In the genomic region with DNA sequence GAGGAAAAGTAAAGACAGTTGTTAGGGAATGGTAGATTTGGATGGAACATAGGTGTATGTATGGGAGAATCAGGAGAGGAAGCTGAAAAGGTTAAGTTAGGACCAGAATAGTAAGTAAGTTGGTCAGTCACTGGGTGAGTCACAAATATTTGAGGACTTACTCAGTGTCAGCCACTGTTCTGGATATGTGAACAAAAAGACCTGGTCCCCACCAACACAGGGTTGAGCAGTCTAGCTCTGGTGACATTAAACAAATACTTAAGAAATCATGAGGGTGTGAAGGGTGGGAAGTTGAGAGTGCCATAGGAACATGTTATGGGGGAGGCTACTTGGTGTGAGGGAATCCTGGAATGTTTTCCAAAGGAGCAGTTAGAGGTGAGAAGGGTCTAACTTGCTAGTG, we compare ENCODE assay signal across 11 cellular contexts.
DNase-seq lines count a peak whose midpoint lies in the region; ATAC-seq, FAIRE-seq and TF ChIP-seq lines count a peak whose summit lies in the region.
"Had no signal": no experiment of that assay in that cellular context is flagged by ENCODE, and none has a peak within 500 bp of the region (broad histone marks: within the 10 kb centered on the region; RNA-seq: fewer than 3 reads in every experiment).

No MANE protein-coding gene starts in this region.

- H3K36me3 ChIP-seq in BLaER1 = no peaks in the 10 kb centered on the region
- H3K36me3 ChIP-seq in mesodermal cell (ENCODE audit: control insufficient read depth, insufficient read depth, low read length) = no peaks in the 10 kb centered on the region
- H3K36me3 ChIP-seq: WERI-Rb-1 had no signal

- no peak for FAIRE-seq in HTR-8/SVneo (lab: Jason Lieb, UNC)

- peak overlapping the region; percentile 45 for H3K27ac ChIP-seq in BLaER1
- H3K27ac ChIP-seq in mesodermal cell (ENCODE audit: low read depth, low read length, severe bottlenecking) = peak overlapping the region; percentile 54
- H3K27ac ChIP-seq: WERI-Rb-1 had no signal

- no peak for TF ChIP-seq CTCF in astrocyte of the spinal cord (IDR thresholded peaks at IDR 0.05; ENCODE audit: low read depth, low read length)

- H3K4me2 ChIP-seq in BLaER1 = peak overlapping the region; percentile 13; the same call in 1 of the 2 replicates

- intact Hi-C loops in Right ventricle myocardium superior (cut with DNase I) = loop anchor here (5.0 kb wide), 2 partner anchors 248 to 263 kb away; a partner anchor contains a TSS

- H3K27me3 ChIP-seq in BLaER1 = no peaks in the 10 kb centered on the region

- peak; percentile 21 for DNase-seq in HTR-8/SVneo (ENCODE audit: insufficient read length, low spot score)
- DNase-seq in astrocyte of the spinal cord (ENCODE audit: low read depth, low spot score) = peak; percentile 54
- no peak for DNase-seq in stimulated activated naive CD4-positive, alpha-beta T cell treated with Interleukin-2 at 50 U/mL for 16 hours (lab: John Stamatoyannopoulos, UW)
- no peak for DNase-seq in Right ventricle myocardium superior
- DNase-seq: midbrain; NK-92 treated with Interleukin-12 subunit alpha and Interleukin-12 subunit beta, amount 100 ng/mL, for 24 hours; WERI-Rb-1 had no signal

- H3K4me1 ChIP-seq in BLaER1 (peaks cover 74% of the 10 kb centered on the region), mesodermal cell (ENCODE audit: control insufficient read depth, insufficient read depth, low read length, poor library complexity, severe bottlenecking) (peaks cover 19% of the 10 kb centered on the region)

- H3K9me3 ChIP-seq in BLaER1 (no peaks in the 10 kb centered on the region; the same call in 1 of the 2 replicates), mesodermal cell (ENCODE audit: control insufficient read depth, low read length) (no peaks in the 10 kb centered on the region)

- no peaks in the 10 kb centered on the region for H4K20me1 ChIP-seq in BLaER1

- H3K4me3 ChIP-seq in BLaER1 (no peak overlapping the region), astrocyte of the spinal cord (ENCODE audit: low read depth, low read length) (no peak overlapping the region), mesodermal cell (ENCODE audit: extremely low read depth, insufficient read depth, low read length, poor library complexity, severe bottlenecking) (no peak overlapping the region)

- in situ Hi-C loops in astrocyte of the spinal cord (cut with HindIII; ENCODE audit: low sequenced_read_pairs) = no loop called here

- ATAC-seq in HG03108 (IDR thresholded peaks at IDR 0.05; ENCODE audit: unreplicated experiment) (no peak), Right ventricle myocardium superior (ENCODE audit: poor library complexity) (no peak), HG03135 (IDR thresholded peaks at IDR 0.05; ENCODE audit: unreplicated experiment) (no peak)

- H3K9ac ChIP-seq in BLaER1 = no peak overlapping the region

Comparison
In these comparisons a context has a peak if more than half of its experiments do, and no peak if none do; other contexts are left out.
1. DNase-seq: peak in HTR-8/SVneo (single experiment) and astrocyte of the spinal cord (single experiment); none in stimulated activated naive CD4-positive, alpha-beta T cell treated with Interleukin-2 at 50 U/mL for 16 hours (single experiment) and Right ventricle myocardium superior (single experiment).